In the genomic region with DNA sequence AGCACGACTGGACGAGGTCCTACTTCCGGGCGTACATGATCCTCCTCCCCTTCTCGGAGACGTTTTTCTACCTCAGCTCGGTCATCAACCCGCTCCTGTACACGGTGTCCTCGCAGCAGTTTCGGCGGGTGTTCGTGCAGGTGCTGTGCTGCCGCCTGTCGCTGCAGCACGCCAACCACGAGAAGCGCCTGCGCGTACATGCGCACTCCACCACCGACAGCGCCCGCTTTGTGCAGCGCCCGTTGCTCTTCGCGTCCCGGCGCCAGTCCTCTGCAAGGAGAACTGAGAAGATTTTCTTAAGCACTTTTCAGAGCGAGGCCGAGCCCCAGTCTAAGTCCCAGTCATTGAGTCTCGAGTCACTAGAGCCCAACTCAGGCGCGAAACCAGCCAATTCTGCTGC, we compare ENCODE assay signal across 1 cellular context.
TF ChIP-seq lines count a peak whose summit lies in the region.

No MANE protein-coding gene starts in this region.

TF ChIP-seq in IMR-90, 13 proteins besides CTCF, POLR2A, EP300 and RAD21:
- TF ChIP-seq RFX5 (IDR thresholded peaks at IDR 0.05; ENCODE audit: low read depth, low read length) (no peak), RCOR1 (IDR thresholded peaks at IDR 0.05; ENCODE audit: insufficient replicate concordance, low read length) (no peak), MXI1 (IDR thresholded peaks at IDR 0.05; ENCODE audit: borderline replicate concordance, low read depth, low read length) (no peak), CEBPB (IDR thresholded peaks at IDR 0.05; ENCODE audit: low read depth, low read length) (no peak), FOS (IDR thresholded peaks at IDR 0.05; ENCODE audit: low read depth, low read length) (no peak), MAZ (IDR thresholded peaks at IDR 0.05; ENCODE audit: borderline replicate concordance, low read depth, low read length) (no peak), MAFK (IDR thresholded peaks at IDR 0.05; ENCODE audit: low read depth, low read length) (no peak), BHLHE40 (IDR thresholded peaks at IDR 0.05; ENCODE audit: low read depth, low read length) (no peak), CHD1 (IDR thresholded peaks at IDR 0.05; ENCODE audit: low read depth, low read length) (no peak), NFE2L2 (IDR thresholded peaks at IDR 0.05; ENCODE audit: low read depth, low read length) (no peak), SMC3 (IDR thresholded peaks at IDR 0.05; ENCODE audit: low read depth, low read length) (no peak)
- TF ChIP-seq, protein P1, sequence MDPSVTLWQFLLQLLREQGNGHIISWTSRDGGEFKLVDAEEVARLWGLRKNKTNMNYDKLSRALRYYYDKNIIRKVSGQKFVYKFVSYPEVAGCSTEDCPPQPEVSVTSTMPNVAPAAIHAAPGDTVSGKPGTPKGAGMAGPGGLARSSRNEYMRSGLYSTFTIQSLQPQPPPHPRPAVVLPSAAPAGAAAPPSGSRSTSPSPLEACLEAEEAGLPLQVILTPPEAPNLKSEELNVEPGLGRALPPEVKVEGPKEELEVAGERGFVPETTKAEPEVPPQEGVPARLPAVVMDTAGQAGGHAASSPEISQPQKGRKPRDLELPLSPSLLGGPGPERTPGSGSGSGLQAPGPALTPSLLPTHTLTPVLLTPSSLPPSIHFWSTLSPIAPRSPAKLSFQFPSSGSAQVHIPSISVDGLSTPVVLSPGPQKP (IDR thresholded peaks at IDR 0.05; ENCODE audit: borderline replicate concordance, low read depth, low read length): no peak
- TF ChIP-seq, protein P2, sequence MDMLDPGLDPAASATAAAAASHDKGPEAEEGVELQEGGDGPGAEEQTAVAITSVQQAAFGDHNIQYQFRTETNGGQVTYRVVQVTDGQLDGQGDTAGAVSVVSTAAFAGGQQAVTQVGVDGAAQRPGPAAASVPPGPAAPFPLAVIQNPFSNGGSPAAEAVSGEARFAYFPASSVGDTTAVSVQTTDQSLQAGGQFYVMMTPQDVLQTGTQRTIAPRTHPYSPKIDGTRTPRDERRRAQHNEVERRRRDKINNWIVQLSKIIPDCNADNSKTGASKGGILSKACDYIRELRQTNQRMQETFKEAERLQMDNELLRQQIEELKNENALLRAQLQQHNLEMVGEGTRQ (IDR thresholded peaks at IDR 0.05; ENCODE audit: low read depth, low read length): no peak
